Comparison of ENCODE assay signal across 1 cellular context in the genomic region with DNA sequence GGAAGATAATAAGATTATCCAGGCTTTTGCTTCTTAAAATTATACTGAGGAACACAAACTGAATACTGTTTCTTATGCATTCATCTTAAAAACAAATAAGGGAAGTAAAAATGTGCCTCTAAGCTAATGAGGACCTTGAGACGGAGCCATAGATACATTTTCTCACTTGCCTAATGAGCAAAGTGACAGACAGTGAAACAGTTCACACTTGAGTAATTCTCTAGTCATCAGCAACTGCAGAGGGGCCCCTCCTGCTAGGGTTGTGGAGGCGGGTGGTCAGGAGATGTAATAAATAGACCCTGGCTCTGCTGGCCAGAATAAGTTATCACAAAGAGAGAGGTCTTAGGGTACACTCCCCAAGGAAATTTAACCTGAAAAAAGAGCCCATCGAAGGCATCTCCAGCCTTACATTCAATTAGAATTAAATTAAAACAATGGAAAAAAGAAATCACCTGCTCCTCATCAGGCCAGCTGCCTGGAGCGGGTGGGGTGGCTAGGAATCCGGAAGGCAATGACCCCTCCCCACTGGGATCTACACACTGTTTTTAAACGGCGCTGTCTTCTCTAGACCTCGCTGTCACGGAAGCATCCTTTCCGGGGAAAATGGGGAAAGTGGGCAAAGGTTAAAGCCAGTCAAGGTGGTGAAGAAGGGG.
TF ChIP-seq lines count a peak whose summit lies in the region.

No MANE protein-coding gene starts in this region.

TF ChIP-seq in GM12878, 131 proteins besides CTCF, POLR2A, EP300 and RAD21 (continued from another document):
- TF ChIP-seq, protein P1, sequence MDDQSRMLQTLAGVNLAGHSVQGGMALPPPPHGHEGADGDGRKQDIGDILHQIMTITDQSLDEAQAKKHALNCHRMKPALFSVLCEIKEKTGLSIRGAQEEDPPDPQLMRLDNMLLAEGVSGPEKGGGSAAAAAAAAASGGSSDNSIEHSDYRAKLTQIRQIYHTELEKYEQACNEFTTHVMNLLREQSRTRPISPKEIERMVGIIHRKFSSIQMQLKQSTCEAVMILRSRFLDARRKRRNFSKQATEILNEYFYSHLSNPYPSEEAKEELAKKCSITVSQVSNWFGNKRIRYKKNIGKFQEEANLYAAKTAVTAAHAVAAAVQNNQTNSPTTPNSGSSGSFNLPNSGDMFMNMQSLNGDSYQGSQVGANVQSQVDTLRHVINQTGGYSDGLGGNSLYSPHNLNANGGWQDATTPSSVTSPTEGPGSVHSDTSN (IDR thresholded peaks at IDR 0.05; ENCODE audit: insufficient replicate concordance, low read depth, low read length): peak; percentile 43
- TF ChIP-seq ASH2L (IDR thresholded peaks at IDR 0.05; ENCODE audit: borderline replicate concordance, low read depth) (0 out of 2 replicates have a peak, but pooled peaks have one; percentile 38), FOS (IDR thresholded peaks at IDR 0.05; ENCODE audit: borderline replicate concordance, extremely low read depth, insufficient read length) (no peak), NRF1 (conservative IDR thresholded peaks at IDR 0.05; ENCODE audit: low read depth, low read length) (no peak), YBX1 (IDR thresholded peaks at IDR 0.05) (no peak), RAD51 (IDR thresholded peaks at IDR 0.05) (no peak), CHD4 (IDR thresholded peaks at IDR 0.05) (0 out of 2 replicates have a peak, but pooled peaks have one; percentile 57), KDM1A (IDR thresholded peaks at IDR 0.05; ENCODE audit: borderline replicate concordance) (no peak), SIN3A (IDR thresholded peaks at IDR 0.05; ENCODE audit: low read depth, low read length) (no peak), BHLHE40 (IDR thresholded peaks at IDR 0.05; ENCODE audit: borderline replicate concordance in 1 of 2, low read depth in 2 of 2, low read length in 1 of 2) (peak; percentile 54 to 55; a peak in 2 of 4 replicates), BRCA1 (IDR thresholded peaks at IDR 0.05; ENCODE audit: low read depth, low read length) (no peak), BACH1 (IDR thresholded peaks at IDR 0.05; ENCODE audit: borderline replicate concordance) (peak; percentile 81; the same call in 1 of the 2 replicates), NFXL1 (IDR thresholded peaks at IDR 0.05; ENCODE audit: borderline replicate concordance) (no peak), SUZ12 (IDR thresholded peaks at IDR 0.05; ENCODE audit: unreplicated experiment) (no peak), ZNF24 (IDR thresholded peaks at IDR 0.05) (peak; percentile 37; the same call in 1 of the 2 replicates), DPF2 (IDR thresholded peaks at IDR 0.05) (peak; percentile 82), NFIC (IDR thresholded peaks at IDR 0.05; ENCODE audit: low read depth, low read length) (peak; percentile 56), MTA2 (IDR thresholded peaks at IDR 0.05; ENCODE audit: low read depth) (peak; percentile 98), IKZF2 (IDR thresholded peaks at IDR 0.05) (peak in 1 of 2 experiments; percentile 6; a peak in 2 of 4 replicates), CREM (IDR thresholded peaks at IDR 0.05; ENCODE audit: low read depth) (no peak), CHD2 (IDR thresholded peaks at IDR 0.05; ENCODE audit: borderline replicate concordance, low read depth, low read length) (no peak), JUND (IDR thresholded peaks at IDR 0.05; ENCODE audit: low read depth, low read length) (0 out of 2 replicates have a peak, but pooled peaks have one; percentile 5), PAX8 (IDR thresholded peaks at IDR 0.05) (no peak), SREBF1 (IDR thresholded peaks at IDR 0.05; ENCODE audit: low read length) (0 out of 2 replicates have a peak, but pooled peaks have one; percentile 34), POLR2AphosphoS2 (IDR thresholded peaks at IDR 0.05; ENCODE audit: low read depth, low read length) (no peak), SMARCA5 (IDR thresholded peaks at IDR 0.05) (0 out of 2 replicates have a peak, but pooled peaks have one; percentile 72), MXI1 (IDR thresholded peaks at IDR 0.05; ENCODE audit: low read depth, low read length) (peak; percentile 74), SMAD5 (IDR thresholded peaks at IDR 0.05; ENCODE audit: low read depth) (no peak)
- TF ChIP-seq, protein P2, sequence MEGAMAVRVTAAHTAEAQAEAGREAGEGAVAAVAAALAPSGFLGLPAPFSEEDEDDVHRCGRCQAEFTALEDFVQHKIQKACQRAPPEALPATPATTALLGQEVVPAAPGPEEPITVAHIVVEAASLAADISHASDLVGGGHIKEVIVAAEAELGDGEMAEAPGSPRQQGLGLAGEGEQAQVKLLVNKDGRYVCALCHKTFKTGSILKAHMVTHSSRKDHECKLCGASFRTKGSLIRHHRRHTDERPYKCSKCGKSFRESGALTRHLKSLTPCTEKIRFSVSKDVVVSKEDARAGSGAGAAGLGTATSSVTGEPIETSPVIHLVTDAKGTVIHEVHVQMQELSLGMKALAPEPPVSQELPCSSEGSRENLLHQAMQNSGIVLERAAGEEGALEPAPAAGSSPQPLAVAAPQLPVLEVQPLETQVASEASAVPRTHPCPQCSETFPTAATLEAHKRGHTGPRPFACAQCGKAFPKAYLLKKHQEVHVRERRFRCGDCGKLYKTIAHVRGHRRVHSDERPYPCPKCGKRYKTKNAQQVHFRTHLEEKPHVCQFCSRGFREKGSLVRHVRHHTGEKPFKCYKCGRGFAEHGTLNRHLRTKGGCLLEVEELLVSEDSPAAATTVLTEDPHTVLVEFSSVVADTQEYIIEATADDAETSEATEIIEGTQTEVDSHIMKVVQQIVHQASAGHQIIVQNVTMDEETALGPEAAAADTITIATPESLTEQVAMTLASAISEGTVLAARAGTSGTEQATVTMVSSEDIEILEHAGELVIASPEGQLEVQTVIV (IDR thresholded peaks at IDR 0.05; ENCODE audit: borderline replicate concordance, partially characterized antibody): no peak
- TF ChIP-seq, protein P3, sequence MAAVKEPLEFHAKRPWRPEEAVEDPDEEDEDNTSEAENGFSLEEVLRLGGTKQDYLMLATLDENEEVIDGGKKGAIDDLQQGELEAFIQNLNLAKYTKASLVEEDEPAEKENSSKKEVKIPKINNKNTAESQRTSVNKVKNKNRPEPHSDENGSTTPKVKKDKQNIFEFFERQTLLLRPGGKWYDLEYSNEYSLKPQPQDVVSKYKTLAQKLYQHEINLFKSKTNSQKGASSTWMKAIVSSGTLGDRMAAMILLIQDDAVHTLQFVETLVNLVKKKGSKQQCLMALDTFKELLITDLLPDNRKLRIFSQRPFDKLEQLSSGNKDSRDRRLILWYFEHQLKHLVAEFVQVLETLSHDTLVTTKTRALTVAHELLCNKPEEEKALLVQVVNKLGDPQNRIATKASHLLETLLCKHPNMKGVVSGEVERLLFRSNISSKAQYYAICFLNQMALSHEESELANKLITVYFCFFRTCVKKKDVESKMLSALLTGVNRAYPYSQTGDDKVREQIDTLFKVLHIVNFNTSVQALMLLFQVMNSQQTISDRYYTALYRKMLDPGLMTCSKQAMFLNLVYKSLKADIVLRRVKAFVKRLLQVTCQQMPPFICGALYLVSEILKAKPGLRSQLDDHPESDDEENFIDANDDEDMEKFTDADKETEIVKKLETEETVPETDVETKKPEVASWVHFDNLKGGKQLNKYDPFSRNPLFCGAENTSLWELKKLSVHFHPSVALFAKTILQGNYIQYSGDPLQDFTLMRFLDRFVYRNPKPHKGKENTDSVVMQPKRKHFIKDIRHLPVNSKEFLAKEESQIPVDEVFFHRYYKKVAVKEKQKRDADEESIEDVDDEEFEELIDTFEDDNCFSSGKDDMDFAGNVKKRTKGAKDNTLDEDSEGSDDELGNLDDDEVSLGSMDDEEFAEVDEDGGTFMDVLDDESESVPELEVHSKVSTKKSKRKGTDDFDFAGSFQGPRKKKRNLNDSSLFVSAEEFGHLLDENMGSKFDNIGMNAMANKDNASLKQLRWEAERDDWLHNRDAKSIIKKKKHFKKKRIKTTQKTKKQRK (IDR thresholded peaks at IDR 0.05; ENCODE audit: low read depth, low read length): 0 out of 2 replicates have a peak, but pooled peaks have one; percentile 4
- TF ChIP-seq, protein P4, sequence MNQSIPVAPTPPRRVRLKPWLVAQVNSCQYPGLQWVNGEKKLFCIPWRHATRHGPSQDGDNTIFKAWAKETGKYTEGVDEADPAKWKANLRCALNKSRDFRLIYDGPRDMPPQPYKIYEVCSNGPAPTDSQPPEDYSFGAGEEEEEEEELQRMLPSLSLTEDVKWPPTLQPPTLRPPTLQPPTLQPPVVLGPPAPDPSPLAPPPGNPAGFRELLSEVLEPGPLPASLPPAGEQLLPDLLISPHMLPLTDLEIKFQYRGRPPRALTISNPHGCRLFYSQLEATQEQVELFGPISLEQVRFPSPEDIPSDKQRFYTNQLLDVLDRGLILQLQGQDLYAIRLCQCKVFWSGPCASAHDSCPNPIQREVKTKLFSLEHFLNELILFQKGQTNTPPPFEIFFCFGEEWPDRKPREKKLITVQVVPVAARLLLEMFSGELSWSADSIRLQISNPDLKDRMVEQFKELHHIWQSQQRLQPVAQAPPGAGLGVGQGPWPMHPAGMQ (IDR thresholded peaks at IDR 0.05; ENCODE audit: borderline replicate concordance): no peak
- TF ChIP-seq, protein P5, sequence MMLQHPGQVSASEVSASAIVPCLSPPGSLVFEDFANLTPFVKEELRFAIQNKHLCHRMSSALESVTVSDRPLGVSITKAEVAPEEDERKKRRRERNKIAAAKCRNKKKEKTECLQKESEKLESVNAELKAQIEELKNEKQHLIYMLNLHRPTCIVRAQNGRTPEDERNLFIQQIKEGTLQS (IDR thresholded peaks at IDR 0.05; ENCODE audit: borderline replicate concordance, extremely low read depth, low read depth, low read length): no peak
- TF ChIP-seq, protein P6, sequence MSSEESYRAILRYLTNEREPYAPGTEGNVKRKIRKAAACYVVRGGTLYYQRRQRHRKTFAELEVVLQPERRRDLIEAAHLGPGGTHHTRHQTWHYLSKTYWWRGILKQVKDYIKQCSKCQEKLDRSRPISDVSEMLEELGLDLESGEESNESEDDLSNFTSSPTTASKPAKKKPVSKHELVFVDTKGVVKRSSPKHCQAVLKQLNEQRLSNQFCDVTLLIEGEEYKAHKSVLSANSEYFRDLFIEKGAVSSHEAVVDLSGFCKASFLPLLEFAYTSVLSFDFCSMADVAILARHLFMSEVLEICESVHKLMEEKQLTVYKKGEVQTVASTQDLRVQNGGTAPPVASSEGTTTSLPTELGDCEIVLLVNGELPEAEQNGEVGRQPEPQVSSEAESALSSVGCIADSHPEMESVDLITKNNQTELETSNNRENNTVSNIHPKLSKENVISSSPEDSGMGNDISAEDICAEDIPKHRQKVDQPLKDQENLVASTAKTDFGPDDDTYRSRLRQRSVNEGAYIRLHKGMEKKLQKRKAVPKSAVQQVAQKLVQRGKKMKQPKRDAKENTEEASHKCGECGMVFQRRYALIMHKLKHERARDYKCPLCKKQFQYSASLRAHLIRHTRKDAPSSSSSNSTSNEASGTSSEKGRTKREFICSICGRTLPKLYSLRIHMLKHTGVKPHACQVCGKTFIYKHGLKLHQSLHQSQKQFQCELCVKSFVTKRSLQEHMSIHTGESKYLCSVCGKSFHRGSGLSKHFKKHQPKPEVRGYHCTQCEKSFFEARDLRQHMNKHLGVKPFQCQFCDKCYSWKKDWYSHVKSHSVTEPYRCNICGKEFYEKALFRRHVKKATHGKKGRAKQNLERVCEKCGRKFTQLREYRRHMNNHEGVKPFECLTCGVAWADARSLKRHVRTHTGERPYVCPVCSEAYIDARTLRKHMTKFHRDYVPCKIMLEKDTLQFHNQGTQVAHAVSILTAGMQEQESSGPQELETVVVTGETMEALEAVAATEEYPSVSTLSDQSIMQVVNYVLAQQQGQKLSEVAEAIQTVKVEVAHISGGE (CRISPR knock-in tag; IDR thresholded peaks at IDR 0.05): no peak
- TF ChIP-seq, protein P7, sequence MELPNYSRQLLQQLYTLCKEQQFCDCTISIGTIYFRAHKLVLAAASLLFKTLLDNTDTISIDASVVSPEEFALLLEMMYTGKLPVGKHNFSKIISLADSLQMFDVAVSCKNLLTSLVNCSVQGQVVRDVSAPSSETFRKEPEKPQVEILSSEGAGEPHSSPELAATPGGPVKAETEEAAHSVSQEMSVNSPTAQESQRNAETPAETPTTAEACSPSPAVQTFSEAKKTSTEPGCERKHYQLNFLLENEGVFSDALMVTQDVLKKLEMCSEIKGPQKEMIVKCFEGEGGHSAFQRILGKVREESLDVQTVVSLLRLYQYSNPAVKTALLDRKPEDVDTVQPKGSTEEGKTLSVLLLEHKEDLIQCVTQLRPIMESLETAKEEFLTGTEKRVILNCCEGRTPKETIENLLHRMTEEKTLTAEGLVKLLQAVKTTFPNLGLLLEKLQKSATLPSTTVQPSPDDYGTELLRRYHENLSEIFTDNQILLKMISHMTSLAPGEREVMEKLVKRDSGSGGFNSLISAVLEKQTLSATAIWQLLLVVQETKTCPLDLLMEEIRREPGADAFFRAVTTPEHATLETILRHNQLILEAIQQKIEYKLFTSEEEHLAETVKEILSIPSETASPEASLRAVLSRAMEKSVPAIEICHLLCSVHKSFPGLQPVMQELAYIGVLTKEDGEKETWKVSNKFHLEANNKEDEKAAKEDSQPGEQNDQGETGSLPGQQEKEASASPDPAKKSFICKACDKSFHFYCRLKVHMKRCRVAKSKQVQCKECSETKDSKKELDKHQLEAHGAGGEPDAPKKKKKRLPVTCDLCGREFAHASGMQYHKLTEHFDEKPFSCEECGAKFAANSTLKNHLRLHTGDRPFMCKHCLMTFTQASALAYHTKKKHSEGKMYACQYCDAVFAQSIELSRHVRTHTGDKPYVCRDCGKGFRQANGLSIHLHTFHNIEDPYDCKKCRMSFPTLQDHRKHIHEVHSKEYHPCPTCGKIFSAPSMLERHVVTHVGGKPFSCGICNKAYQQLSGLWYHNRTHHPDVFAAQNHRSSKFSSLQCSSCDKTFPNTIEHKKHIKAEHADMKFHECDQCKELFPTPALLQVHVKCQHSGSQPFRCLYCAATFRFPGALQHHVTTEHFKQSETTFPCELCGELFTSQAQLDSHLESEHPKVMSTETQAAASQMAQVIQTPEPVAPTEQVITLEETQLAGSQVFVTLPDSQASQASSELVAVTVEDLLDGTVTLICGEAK (IDR thresholded peaks at IDR 0.05; ENCODE audit: borderline replicate concordance): no peak
